ENCODE assay signal across 14 cellular contexts in genomic region chr3:194328080-194328571, GRCh38. TPM values are rescaled to one million over a fixed set of nuclear protein-coding genes. Genes with fewer than 3 reads are reported as not detected.
A peak's percentile ranks its signal among the peaks of the same experiment; 100 is the strongest.
DNase-seq lines count a peak whose midpoint lies in the region; ATAC-seq lines count a peak whose summit lies in the region.
"Had no signal": no experiment of that assay in that cellular context is flagged by ENCODE, and none has a peak within 500 bp of the region (broad histone marks: within the 10 kb centered on the region; RNA-seq: fewer than 3 reads in every experiment).

No MANE protein-coding gene starts in this region.

- POLR2A ChIA-PET in CD4-positive, alpha-beta memory T cell (lab: Charles Lee; ENCODE audit: partially characterized antibody), result no interaction called here

- H3K4me1 Mint-ChIP-seq in CD4-positive, alpha-beta memory T cell, result peaks cover 0 to 1% (median 0%) of the 10 kb centered on the region in 4 donors
- peaks cover under 1% of the 10 kb centered on the region for H3K4me1 Mint-ChIP-seq in memory B cell
- peaks cover 1% of the 10 kb centered on the region for H3K4me1 Mint-ChIP-seq in activated T-cell treated with anti-CD3 and anti-CD28 coated beads, Interleukin-2, amount 50 U/mL, for 24 hours (ENCODE audit: low read depth)

- no peak overlapping the region for H3K4me3 Mint-ChIP-seq in CD4-positive, alpha-beta memory T cell
- H3K4me3 Mint-ChIP-seq in memory B cell, result no peak overlapping the region
- no peak overlapping the region for H3K4me3 Mint-ChIP-seq in activated T-cell treated with anti-CD3 and anti-CD28 coated beads, Interleukin-2, amount 50 U/mL, for 24 hours

- ATAC-seq in memory B cell (ENCODE audit: low read depth), result peak; percentile 44
- ATAC-seq in GM19463 (IDR thresholded peaks at IDR 0.05; ENCODE audit: unreplicated experiment), result no peak
- ATAC-seq: sciatic nerve had no signal

- H3K4me3 ChIP-seq in CD4-positive, alpha-beta memory T cell (ENCODE audit: low read length in 2 of 2), result no peak overlapping the region
- H3K4me3 ChIP-seq: dorsolateral prefrontal cortex had no signal

- peaks cover 9 to 16% of the 10 kb centered on the region in 2 donors for H3K27me3 Mint-ChIP-seq in CD4-positive, alpha-beta memory T cell
- peaks cover 8% of the 10 kb centered on the region for H3K27me3 Mint-ChIP-seq in memory B cell
- peaks cover 33% of the 10 kb centered on the region for H3K27me3 Mint-ChIP-seq in activated T-cell treated with anti-CD3 and anti-CD28 coated beads, Interleukin-2, amount 50 U/mL, for 24 hours

- no peaks in the 10 kb centered on the region for H3K9me3 ChIP-seq in CD4-positive, alpha-beta memory T cell (ENCODE audit: control insufficient read depth in 1 of 2, low read length in 2 of 2)

- no peak overlapping the region for H3K27ac Mint-ChIP-seq in CD4-positive, alpha-beta memory T cell
- no peak overlapping the region for H3K27ac Mint-ChIP-seq in memory B cell
- no peak overlapping the region for H3K27ac Mint-ChIP-seq in activated T-cell treated with anti-CD3 and anti-CD28 coated beads, Interleukin-2, amount 50 U/mL, for 24 hours

- H3K36me3 Mint-ChIP-seq in CD4-positive, alpha-beta memory T cell, result no peaks in the 10 kb centered on the region
- no peaks in the 10 kb centered on the region for H3K36me3 Mint-ChIP-seq in memory B cell
- H3K36me3 Mint-ChIP-seq in activated T-cell treated with anti-CD3 and anti-CD28 coated beads, Interleukin-2, amount 50 U/mL, for 24 hours (ENCODE audit: low read depth), result no peaks in the 10 kb centered on the region

- H3K4me1 ChIP-seq in CD4-positive, alpha-beta memory T cell (ENCODE audit: insufficient read depth, low read length), result peaks cover 10% of the 10 kb centered on the region

- H3K27ac ChIP-seq in CD4-positive, alpha-beta memory T cell (ENCODE audit: low read depth, low read length), result no peak overlapping the region
- H3K27ac ChIP-seq: dorsolateral prefrontal cortex had no signal

- intact Hi-C loops in CD4-positive, alpha-beta memory T cell (cut with micrococcal nuclease), result no loop called here

- DNase-seq in CD4-positive, alpha-beta memory T cell, result peak in 4 of 5 donors; percentile 19 to 73 (median 40)
- peak; percentile 42 for DNase-seq in HT1080 (ENCODE audit: low read depth)
- DNase-seq in astrocyte of the hippocampus (ENCODE audit: low read depth, low spot score), result peak; percentile 61
- DNase-seq in memory B cell (ENCODE audit: low spot score in 2 of 2), result no peak
- no peak for DNase-seq in NCI-H1694 (lab: John Stamatoyannopoulos, UW)
- DNase-seq in activated T-cell treated with anti-CD3 and anti-CD28 coated beads, Interleukin-2, amount 50 U/mL, for 24 hours, result no peak
- DNase-seq in midbrain (lab: John Stamatoyannopoulos, UW), result no peak
- DNase-seq: dorsolateral prefrontal cortex; Kasumi-1; left cardiac atrium; OCI-M1; stimulated activated naive CD4-positive, alpha-beta T cell had no signal

- CTCF ChIA-PET in CD4-positive, alpha-beta memory T cell (lab: Charles Lee; ENCODE audit: partially characterized antibody), result interaction anchor here (0.9 to 4.8 kb wide), 5 partner anchors 8 to 662 kb away, joined by 3 to 49 read pairs (median 3); no protein-coding TSS in a partner anchor

- H3K27me3 ChIP-seq in CD4-positive, alpha-beta memory T cell (ENCODE audit: insufficient read depth, low read length), result peaks cover 10% of the 10 kb centered on the region

- H3K9me3 Mint-ChIP-seq in CD4-positive, alpha-beta memory T cell, result peaks cover 0 to 2% (median 0%) of the 10 kb centered on the region in 8 donors
- H3K9me3 Mint-ChIP-seq in memory B cell, result no peaks in the 10 kb centered on the region
- no peaks in the 10 kb centered on the region for H3K9me3 Mint-ChIP-seq in activated T-cell treated with anti-CD3 and anti-CD28 coated beads, Interleukin-2, amount 50 U/mL, for 24 hours

- H3K36me3 ChIP-seq in CD4-positive, alpha-beta memory T cell (ENCODE audit: insufficient read depth, low read length), result no peaks in the 10 kb centered on the region

RNA-seq across cellular contexts. Expression of gene CPN2, which starts 23.0 kb away (rescaled TPM):
- not detected for total RNA-seq in CD4-positive, alpha-beta memory T cell
- polyA plus RNA-seq in CD4-positive, alpha-beta memory T cell, result not detected
- total RNA-seq in HT1080 (2014; rRNA removed; shearing (Covaris generic)), result not detected in 2 replicates
- polyA plus RNA-seq in HT1080 (2015; cell fraction: cytosol; rRNA removed), result not detected in 2 replicates
- polyA plus RNA-seq in HT1080 (2015; cell fraction: nucleus; rRNA removed), result not detected in 2 replicates
- total RNA-seq: dorsolateral prefrontal cortex, left cardiac atrium, sciatic nerve had no signal

RNA-seq across cellular contexts. Expression of gene LRRC15, which starts 41.4 kb away (rescaled TPM):
- total RNA-seq in CD4-positive, alpha-beta memory T cell, result not detected
- polyA plus RNA-seq in CD4-positive, alpha-beta memory T cell, result not detected
- total RNA-seq in HT1080 (2014; rRNA removed; shearing (Covaris generic)), result 0.30 and 0.40 TPM in 2 replicates
- polyA plus RNA-seq in HT1080 (2015; cell fraction: cytosol; rRNA removed), result 0.11 and 0.13 TPM in 2 replicates
- 0.32 and 0.36 TPM in 2 replicates for polyA plus RNA-seq in HT1080 (2015; cell fraction: nucleus; rRNA removed)

Comparison
In these comparisons a context has a peak if more than half of its experiments do, and no peak if none do; other contexts are left out.
1. DNase-seq: peak in CD4-positive, alpha-beta memory T cell (4 of 5), HT1080 (single experiment) and astrocyte of the hippocampus (single experiment); none in memory B cell (0 of 2), NCI-H1694 (single experiment), activated T-cell treated with anti-CD3 and anti-CD28 coated beads, Interleukin-2, amount 50 U/mL, for 24 hours (single experiment) and midbrain (single experiment).